19 cellular contexts compared by ENCODE assay signal in the genomic region with DNA sequence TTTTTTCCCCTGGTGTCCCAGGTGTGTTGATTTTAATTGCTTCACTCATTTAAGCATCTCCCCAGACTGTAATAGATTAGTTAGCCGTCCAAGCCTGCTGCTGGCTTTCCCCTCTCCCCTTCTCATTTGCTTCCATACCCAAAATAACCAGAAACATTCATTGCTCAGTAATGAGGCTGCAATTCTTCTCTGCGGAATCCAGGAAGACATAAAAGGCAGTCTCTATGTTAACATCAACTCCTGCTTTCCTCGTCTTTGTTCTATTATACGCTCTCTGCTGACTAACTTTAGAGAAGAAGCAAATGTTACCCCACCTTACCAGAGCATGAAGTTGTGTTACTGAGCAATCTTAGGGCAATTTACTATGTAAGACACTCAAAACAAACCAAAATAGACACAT. TPM values are rescaled to one million over a fixed set of nuclear protein-coding genes. Genes with fewer than 3 reads are reported as not detected.
DNase-seq lines count a peak whose midpoint lies in the region; ATAC-seq, FAIRE-seq and TF ChIP-seq lines count a peak whose summit lies in the region.
"Had no signal": no experiment of that assay in that cellular context is flagged by ENCODE, and none has a peak within 500 bp of the region (broad histone marks: within the 10 kb centered on the region; RNA-seq: fewer than 3 reads in every experiment).

No MANE protein-coding gene starts in this region.

- no peak overlapping the region for H3K4me3 Mint-ChIP-seq in astrocyte (ENCODE audit: unreplicated experiment)
- no peak overlapping the region for H3K4me3 Mint-ChIP-seq in CD14-positive monocyte
- H3K4me3 Mint-ChIP-seq: CD4-positive, alpha-beta memory T cell had no signal

- intact Hi-C loops in psoas muscle (cut with DNase I) (no loop called here), CD14-positive monocyte (cut with micrococcal nuclease) (no loop called here)

- H4K20me1 ChIP-seq in astrocyte (ENCODE audit: insufficient read depth, low read length), result no peaks in the 10 kb centered on the region
- H4K20me1 ChIP-seq in smooth muscle cell (ENCODE audit: low read depth), result no peaks in the 10 kb centered on the region

- H3K36me3 ChIP-seq in astrocyte (ENCODE audit: insufficient read depth, low read length) (no peaks in the 10 kb centered on the region), muscle layer of duodenum (ENCODE audit: control insufficient read depth in 1 of 2, insufficient read depth in 2 of 2, low read length in 2 of 2) (peaks cover 0 to 8% of the 10 kb centered on the region in 2 donors), smooth muscle cell (ENCODE audit: low read depth) (no peaks in the 10 kb centered on the region), psoas muscle (ENCODE audit: insufficient read depth in 1 of 2, low read depth in 1 of 2) (no peaks in the 10 kb centered on the region)
- H3K36me3 ChIP-seq: BE2C had no signal

- H3K27me3 ChIP-seq in astrocyte (ENCODE audit: insufficient read depth, low read length) (no peaks in the 10 kb centered on the region), muscle layer of duodenum (ENCODE audit: low read depth, low read length) (no peaks in the 10 kb centered on the region), smooth muscle cell (ENCODE audit: low read depth) (no peaks in the 10 kb centered on the region), psoas muscle (ENCODE audit: insufficient read depth in 3 of 3, low read length in 2 of 3) (no peaks in the 10 kb centered on the region)
- H3K27me3 ChIP-seq: BE2C had no signal

- H3K4me1 Mint-ChIP-seq in astrocyte (ENCODE audit: low read depth, unreplicated experiment), result peaks cover 12% of the 10 kb centered on the region
- peaks cover 23% of the 10 kb centered on the region for H3K4me1 Mint-ChIP-seq in CD14-positive monocyte

- H3K4me3 ChIP-seq in astrocyte (ENCODE audit: insufficient read depth, low read depth, low read length) (no peak overlapping the region), muscle layer of duodenum (ENCODE audit: low read depth in 1 of 2, low read length in 2 of 2) (no peak overlapping the region), smooth muscle cell (no peak overlapping the region), psoas muscle (no peak overlapping the region)

- TF ChIP-seq CTCF in astrocyte (IDR thresholded peaks at IDR 0.05; ENCODE audit: insufficient read depth, low read depth, low read length), result no peak
- TF ChIP-seq CTCF in smooth muscle cell (IDR thresholded peaks at IDR 0.05; ENCODE audit: borderline replicate concordance, insufficient read depth, poor library complexity, severe bottlenecking), result no peak
- no peak for TF ChIP-seq CTCF in psoas muscle (IDR thresholded peaks at IDR 0.05)
- no peak for TF ChIP-seq CTCF in CD14-positive monocyte (IDR thresholded peaks at IDR 0.05)

- FAIRE-seq in astrocyte (lab: Jason Lieb, UNC), result no peak
- FAIRE-seq: G401.6 had no signal

- H3K27ac Mint-ChIP-seq in astrocyte (ENCODE audit: unreplicated experiment) (peak overlapping the region; percentile 24), CD14-positive monocyte (no peak overlapping the region)

- H3K79me2 ChIP-seq in astrocyte (ENCODE audit: insufficient read depth, low read length), result no peaks in the 10 kb centered on the region
- H3K79me2 ChIP-seq in smooth muscle cell (ENCODE audit: low read depth), result no peaks in the 10 kb centered on the region

- H3K9me3 Mint-ChIP-seq in astrocyte (ENCODE audit: unreplicated experiment), result no peaks in the 10 kb centered on the region
- H3K9me3 Mint-ChIP-seq in CD14-positive monocyte, result peaks cover 0 to 11% (median 8%) of the 10 kb centered on the region in 7 donors

- H3K27me3 Mint-ChIP-seq in astrocyte (ENCODE audit: low read depth, unreplicated experiment) (peaks cover 3% of the 10 kb centered on the region), CD14-positive monocyte (ENCODE audit: low read depth in 3 of 3) (peaks cover 1 to 3% (median 1%) of the 10 kb centered on the region in 3 donors)
- H3K27me3 Mint-ChIP-seq: CD4-positive, alpha-beta memory T cell had no signal

- H3F3A ChIP-seq in smooth muscle cell (ENCODE audit: low read depth), result no peaks in the 10 kb centered on the region

- H3K4me2 ChIP-seq in astrocyte (ENCODE audit: low read length) (peak overlapping the region; percentile 58), smooth muscle cell (no peak overlapping the region)

- no peak for ATAC-seq in psoas muscle
- ATAC-seq: Panc1 had no signal

- H3K27ac ChIP-seq in astrocyte (ENCODE audit: low read depth, low read length) (no peak overlapping the region), muscle layer of duodenum (ENCODE audit: low read length) (peak overlapping the region; percentile 10), smooth muscle cell (ENCODE audit: low read depth) (peak overlapping the region; percentile 23), psoas muscle (no peak overlapping the region)
- H3K27ac ChIP-seq: 22Rv1 had no signal

- H3K4me1 ChIP-seq in astrocyte (ENCODE audit: insufficient read depth, low read length), result peaks cover 16% of the 10 kb centered on the region
- no peaks in the 10 kb centered on the region for H3K4me1 ChIP-seq in muscle layer of duodenum (ENCODE audit: control insufficient read depth in 1 of 2, insufficient read depth in 2 of 2, low read length in 2 of 2)
- H3K4me1 ChIP-seq in smooth muscle cell (ENCODE audit: low read depth), result no peaks in the 10 kb centered on the region
- H3K4me1 ChIP-seq in psoas muscle, result no peaks in the 10 kb centered on the region

- H3K36me3 Mint-ChIP-seq in astrocyte (ENCODE audit: low read depth, unreplicated experiment) (no peaks in the 10 kb centered on the region), CD14-positive monocyte (peaks cover 16 to 39% of the 10 kb centered on the region in 2 donors)

- H3K9me3 ChIP-seq in astrocyte (ENCODE audit: insufficient read depth, low read depth, low read length) (no peaks in the 10 kb centered on the region), muscle layer of duodenum (ENCODE audit: control insufficient read depth in 1 of 2, low read length in 2 of 2) (no peaks in the 10 kb centered on the region), smooth muscle cell (replicated peaks; ENCODE audit: low read depth) (no peaks in the 10 kb centered on the region), psoas muscle (no peaks in the 10 kb centered on the region)
- H3K9me3 ChIP-seq: BE2C had no signal

- H3K9ac ChIP-seq in astrocyte (ENCODE audit: low read length) (peak overlapping the region; percentile 19), smooth muscle cell (ENCODE audit: low read depth) (no peak overlapping the region)

- H2AFZ ChIP-seq in astrocyte (ENCODE audit: low read depth, low read length) (peak overlapping the region; percentile 50), smooth muscle cell (ENCODE audit: low read depth) (no peak overlapping the region)

- 75% methylated on average over 4 of the region's 4 CpGs for WGBS in smooth muscle cell (ENCODE audit: low lambda C conversion rate)
- WGBS in psoas muscle, 3 donors, result 79 to 87% (median 84%) methylated on average over 4 of the region's 4 CpGs

- DNase-seq in DMS153 treated with DMSO at 0.1 percent for 48 hours (lab: John Stamatoyannopoulos, UW; ENCODE audit: unreplicated experiment) (peak; percentile 34), DMS153 (lab: John Stamatoyannopoulos, UW) (no peak), astrocyte (ENCODE audit: low read depth) (peak; percentile 27), smooth muscle cell (lab: John Stamatoyannopoulos, UW; ENCODE audit: unreplicated experiment) (no peak), psoas muscle (no peak), epidermal melanocyte (ENCODE audit: insufficient read length, low spot score) (no peak), CD14-positive monocyte (ENCODE audit: low spot score) (no peak)
- DNase-seq: BE2C; Calu3; CD4-positive, alpha-beta memory T cell; DND-41; KG1; NCI-H187 treated with DMSO at 0.1 percent for 48 hours had no signal

RNA-seq across cellular contexts. Expression of gene SCRG1, which starts 38.0 kb away (rescaled TPM):
- total RNA-seq in astrocyte, result 4.3 and 7.3 TPM in 2 replicates
- 3.1 and 5.2 TPM in 2 replicates for total RNA-seq in smooth muscle cell
- 8.9 and 18.5 TPM in 2 replicates for polyA plus RNA-seq in smooth muscle cell
- under 1 TPM in 1 of 4 donors, not detected in 3; 0.19 TPM for total RNA-seq in psoas muscle
- polyA plus RNA-seq in psoas muscle, result under 1 TPM in 2 of 3 donors, not detected in 1; 0.01 to 0.03 TPM
- polyA plus RNA-seq in CD14-positive monocyte, result under 1 TPM; 0.08 to 0.24 TPM
- total RNA-seq: Calu3; CD4-positive, alpha-beta memory T cell; H4; NCI-H460 had no signal

Comparison
In these comparisons a context has a peak if more than half of its experiments do, and no peak if none do; other contexts are left out.
1. DNase-seq: peak in DMS153 treated with DMSO at 0.1 percent for 48 hours (single experiment) and astrocyte (single experiment); none in DMS153 (single experiment), smooth muscle cell (single experiment), psoas muscle (0 of 2), epidermal melanocyte (single experiment) and CD14-positive monocyte (single experiment).
2. H3K27ac ChIP-seq: peak in muscle layer of duodenum (single experiment) and smooth muscle cell (single experiment); none in astrocyte (single experiment) and psoas muscle (single experiment).